ENCODE assay signal across 1 cellular context in genomic region chr13:98480915-98481510, GRCh38.
TF ChIP-seq lines count a peak whose summit lies in the region.

No MANE protein-coding gene starts in this region.

TF ChIP-seq in K562, 482 proteins besides CTCF, POLR2A, EP300 and RAD21 (continued from another document):
- TF ChIP-seq ZBTB49 (CRISPR knock-in tag; IDR thresholded peaks at IDR 0.05; ENCODE audit: borderline replicate concordance): no peak
- TF ChIP-seq SMARCC2 (IDR thresholded peaks at IDR 0.05; ENCODE audit: low read depth): no peak
- TF ChIP-seq PHF8 (IDR thresholded peaks at IDR 0.05; ENCODE audit: borderline replicate concordance, low read length): no peak
- TF ChIP-seq SMAD1 (IDR thresholded peaks at IDR 0.05; ENCODE audit: low read depth, low read length, partially characterized antibody): no peak
- no peak for TF ChIP-seq CXXC5 (CRISPR knock-in tag; IDR thresholded peaks at IDR 0.05)
- no peak for TF ChIP-seq GTF2F1 (IDR thresholded peaks at IDR 0.05; ENCODE audit: low read depth, low read length)
- TF ChIP-seq ESRRB (CRISPR knock-in tag; IDR thresholded peaks at IDR 0.05; ENCODE audit: borderline replicate concordance): no peak
- peak; percentile 14; the same call in 1 of the 2 replicates for TF ChIP-seq STAT5A (IDR thresholded peaks at IDR 0.05; ENCODE audit: borderline replicate concordance, low read length)
- no peak for TF ChIP-seq KLF10 (CRISPR knock-in tag; IDR thresholded peaks at IDR 0.05)
- peak in 1 of 2 experiments; percentile 85; a peak in 3 of 4 replicates for TF ChIP-seq RCOR1 (IDR thresholded peaks at IDR 0.05; ENCODE audit: borderline replicate concordance in 1 of 2, low read depth in 2 of 2, low read length in 2 of 2)
- TF ChIP-seq USF1 (CRISPR knock-in tag; IDR thresholded peaks at IDR 0.05): no peak
- TF ChIP-seq TAF9B (IDR thresholded peaks at IDR 0.05; ENCODE audit: partially characterized antibody): peak; percentile 95
- TF ChIP-seq PBX2 (CRISPR knock-in tag; IDR thresholded peaks at IDR 0.05; ENCODE audit: low read depth): no peak
- peak; percentile 75 for TF ChIP-seq PBX2 (tag; conservative IDR thresholded peaks at IDR 0.05; ENCODE audit: low read depth)
- no peak for TF ChIP-seq CSDE1 (IDR thresholded peaks at IDR 0.05)
- no peak for TF ChIP-seq ZKSCAN3 (CRISPR knock-in tag; IDR thresholded peaks at IDR 0.05)
- TF ChIP-seq ZNF384 (IDR thresholded peaks at IDR 0.05; ENCODE audit: low read depth, low read length): no peak
- TF ChIP-seq RBM14 (IDR thresholded peaks at IDR 0.05; ENCODE audit: borderline replicate concordance, insufficient read depth, low read depth, low read length): no peak
- TF ChIP-seq ZNF217 (CRISPR knock-in tag; IDR thresholded peaks at IDR 0.05): no peak
- no peak for TF ChIP-seq ZBTB11 (CRISPR knock-in tag; IDR thresholded peaks at IDR 0.05)
- no peak for TF ChIP-seq E2F6 (IDR thresholded peaks at IDR 0.05; ENCODE audit: borderline replicate concordance in 1 of 2, extremely low read depth in 1 of 2, insufficient read depth in 1 of 2, insufficient read length in 1 of 2, low read depth in 1 of 2, low read length in 1 of 2, poor library complexity in 1 of 2, severe bottlenecking in 1 of 2)
- no peak for TF ChIP-seq FOXM1 (IDR thresholded peaks at IDR 0.05; ENCODE audit: low read depth)
- TF ChIP-seq FOXM1 (CRISPR knock-in tag; IDR thresholded peaks at IDR 0.05; ENCODE audit: low read depth): no peak
- TF ChIP-seq ZNF224 (CRISPR knock-in tag; IDR thresholded peaks at IDR 0.05): no peak
- no peak for TF ChIP-seq ZNF436 (CRISPR knock-in tag; IDR thresholded peaks at IDR 0.05)
- TF ChIP-seq CHAMP1 (IDR thresholded peaks at IDR 0.05): no peak
- no peak for TF ChIP-seq SRSF3 (IDR thresholded peaks at IDR 0.05; ENCODE audit: insufficient read depth, low read length)
- TF ChIP-seq GATAD2B (IDR thresholded peaks at IDR 0.05; ENCODE audit: borderline replicate concordance): no peak
- no peak for TF ChIP-seq DLX4 (CRISPR knock-in tag; IDR thresholded peaks at IDR 0.05)
- peak; percentile 42; the same call in 1 of the 2 replicates for TF ChIP-seq DMBX1 (CRISPR knock-in tag; IDR thresholded peaks at IDR 0.05; ENCODE audit: borderline replicate concordance)
- no peak for TF ChIP-seq ZFP30 (CRISPR knock-in tag; IDR thresholded peaks at IDR 0.05; ENCODE audit: borderline replicate concordance)
- TF ChIP-seq ZBTB9 (CRISPR knock-in tag; IDR thresholded peaks at IDR 0.05): no peak
- TF ChIP-seq GMEB1 (CRISPR knock-in tag; IDR thresholded peaks at IDR 0.05): no peak
- no peak for TF ChIP-seq ZNF239 (CRISPR knock-in tag; IDR thresholded peaks at IDR 0.05)
